ENCODE assay signal across 1 cellular context in the genomic region with DNA sequence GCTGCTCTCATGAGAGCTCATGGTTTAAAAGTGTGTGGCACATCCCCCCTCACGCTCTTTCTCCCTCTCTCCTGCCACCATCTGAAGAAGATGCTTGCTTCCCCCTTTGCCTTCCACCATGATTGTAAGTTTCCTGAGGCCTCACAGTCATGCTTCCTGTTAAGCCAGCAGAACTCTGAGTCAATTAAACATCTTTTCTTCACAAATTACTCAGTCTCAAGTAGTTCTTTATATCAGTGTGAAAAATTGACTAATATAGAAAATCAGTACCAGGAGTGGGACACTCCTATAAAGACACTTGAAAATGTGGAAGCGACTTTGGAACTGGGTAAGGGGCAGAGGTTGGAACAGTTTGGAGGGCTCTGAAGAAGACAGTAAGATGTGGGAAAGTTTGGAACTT.
TF ChIP-seq lines count a peak whose summit lies in the region.

No MANE protein-coding gene starts in this region.

TF ChIP-seq in WTC11, 78 proteins besides CTCF, POLR2A, EP300 and RAD21 (continued from another document):
- TF ChIP-seq RELA (CRISPR knock-in tag; IDR thresholded peaks at IDR 0.05; ENCODE audit: borderline replicate concordance) (no peak), NR2C2 (CRISPR knock-in tag; IDR thresholded peaks at IDR 0.05) (no peak), ETV6 (CRISPR knock-in tag; IDR thresholded peaks at IDR 0.05) (no peak)
- TF ChIP-seq, protein P1, sequence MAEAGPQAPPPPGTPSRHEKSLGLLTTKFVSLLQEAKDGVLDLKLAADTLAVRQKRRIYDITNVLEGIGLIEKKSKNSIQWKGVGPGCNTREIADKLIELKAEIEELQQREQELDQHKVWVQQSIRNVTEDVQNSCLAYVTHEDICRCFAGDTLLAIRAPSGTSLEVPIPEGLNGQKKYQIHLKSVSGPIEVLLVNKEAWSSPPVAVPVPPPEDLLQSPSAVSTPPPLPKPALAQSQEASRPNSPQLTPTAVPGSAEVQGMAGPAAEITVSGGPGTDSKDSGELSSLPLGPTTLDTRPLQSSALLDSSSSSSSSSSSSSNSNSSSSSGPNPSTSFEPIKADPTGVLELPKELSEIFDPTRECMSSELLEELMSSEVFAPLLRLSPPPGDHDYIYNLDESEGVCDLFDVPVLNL (CRISPR knock-in tag; IDR thresholded peaks at IDR 0.05; ENCODE audit: borderline replicate concordance, low read depth) = no peak
